In the genomic region with DNA sequence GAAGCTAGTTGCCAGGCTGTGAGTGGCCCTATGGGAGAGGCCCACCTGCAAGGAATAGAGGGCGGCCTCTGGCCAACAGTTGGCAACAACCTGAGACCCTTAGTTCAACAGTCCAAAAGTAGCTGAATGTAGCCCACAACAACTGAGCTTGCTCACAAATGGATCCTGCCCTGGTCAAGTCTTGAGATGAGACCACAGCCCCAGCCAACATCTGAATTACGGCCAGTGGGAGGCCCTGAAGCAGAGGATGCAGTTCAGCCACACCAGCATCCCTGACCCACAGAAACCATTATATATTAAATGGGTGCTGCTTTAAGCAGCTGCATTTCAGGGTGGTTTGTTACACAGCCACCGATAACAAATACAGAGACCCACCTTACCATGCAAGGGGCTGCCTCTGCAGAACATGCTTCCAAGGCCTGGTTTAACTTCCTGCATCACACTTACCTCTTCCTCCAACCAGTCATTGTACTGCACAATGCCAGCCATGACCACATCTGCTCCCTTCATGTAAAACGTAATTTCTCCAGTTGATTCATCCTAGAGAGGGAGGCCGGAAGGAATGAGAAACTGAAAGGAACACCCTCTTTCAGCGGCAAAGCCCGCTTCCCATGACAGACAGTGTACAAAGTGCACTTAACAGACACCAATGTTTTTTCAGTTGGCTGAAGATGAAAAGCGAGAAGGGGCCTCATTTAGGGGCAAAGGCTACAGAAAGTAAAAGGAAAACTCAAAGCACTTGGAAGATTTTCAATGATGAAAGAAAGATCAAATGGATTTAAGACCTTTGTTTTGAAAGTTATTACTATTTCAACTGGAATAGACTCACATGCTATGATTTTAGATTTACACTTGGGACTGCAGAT, we compare ENCODE assay signal across 1 cellular context.
A peak's percentile ranks its signal among the peaks of the same experiment; 100 is the strongest.
TF ChIP-seq lines count a peak whose summit lies in the region.

No MANE protein-coding gene starts in this region.

TF ChIP-seq in HepG2, 621 proteins besides CTCF, POLR2A, EP300 and RAD21 (continued from another document and continues in another):
- TF ChIP-seq, protein P1, sequence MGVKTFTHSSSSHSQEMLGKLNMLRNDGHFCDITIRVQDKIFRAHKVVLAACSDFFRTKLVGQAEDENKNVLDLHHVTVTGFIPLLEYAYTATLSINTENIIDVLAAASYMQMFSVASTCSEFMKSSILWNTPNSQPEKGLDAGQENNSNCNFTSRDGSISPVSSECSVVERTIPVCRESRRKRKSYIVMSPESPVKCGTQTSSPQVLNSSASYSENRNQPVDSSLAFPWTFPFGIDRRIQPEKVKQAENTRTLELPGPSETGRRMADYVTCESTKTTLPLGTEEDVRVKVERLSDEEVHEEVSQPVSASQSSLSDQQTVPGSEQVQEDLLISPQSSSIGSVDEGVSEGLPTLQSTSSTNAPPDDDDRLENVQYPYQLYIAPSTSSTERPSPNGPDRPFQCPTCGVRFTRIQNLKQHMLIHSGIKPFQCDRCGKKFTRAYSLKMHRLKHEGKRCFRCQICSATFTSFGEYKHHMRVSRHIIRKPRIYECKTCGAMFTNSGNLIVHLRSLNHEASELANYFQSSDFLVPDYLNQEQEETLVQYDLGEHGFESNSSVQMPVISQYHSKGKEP (CRISPR knock-in tag; IDR thresholded peaks at IDR 0.05) = 0 out of 2 replicates have a peak, but pooled peaks have one; percentile 32
- no peak for TF ChIP-seq ZNF329 (CRISPR knock-in tag; IDR thresholded peaks at IDR 0.05; ENCODE audit: low read depth)
- TF ChIP-seq POGZ (CRISPR knock-in tag; IDR thresholded peaks at IDR 0.05) = peak; percentile 61; the same call in 1 of the 2 replicates
- no peak for TF ChIP-seq POLR2AphosphoS2 (IDR thresholded peaks at IDR 0.05; ENCODE audit: low read depth, low read length)
- no peak for TF ChIP-seq EED (CRISPR knock-in tag; IDR thresholded peaks at IDR 0.05)
- TF ChIP-seq, protein P2, sequence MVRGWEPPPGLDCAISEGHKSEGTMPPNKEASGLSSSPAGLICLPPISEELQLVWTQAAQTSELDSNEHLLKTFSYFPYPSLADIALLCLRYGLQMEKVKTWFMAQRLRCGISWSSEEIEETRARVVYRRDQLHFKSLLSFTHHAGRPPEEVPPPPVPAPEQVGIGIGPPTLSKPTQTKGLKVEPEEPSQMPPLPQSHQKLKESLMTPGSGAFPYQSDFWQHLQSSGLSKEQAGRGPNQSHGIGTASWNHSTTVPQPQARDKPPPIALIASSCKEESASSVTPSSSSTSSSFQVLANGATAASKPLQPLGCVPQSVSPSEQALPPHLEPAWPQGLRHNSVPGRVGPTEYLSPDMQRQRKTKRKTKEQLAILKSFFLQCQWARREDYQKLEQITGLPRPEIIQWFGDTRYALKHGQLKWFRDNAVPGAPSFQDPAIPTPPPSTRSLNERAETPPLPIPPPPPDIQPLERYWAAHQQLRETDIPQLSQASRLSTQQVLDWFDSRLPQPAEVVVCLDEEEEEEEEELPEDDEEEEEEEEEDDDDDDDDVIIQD (CRISPR knock-in tag; IDR thresholded peaks at IDR 0.05; ENCODE audit: low read depth) = peak; percentile 65
- TF ChIP-seq HNRNPUL1 (IDR thresholded peaks at IDR 0.05; ENCODE audit: low read depth, low read length) = no peak
- TF ChIP-seq ZFYVE20 (CRISPR knock-in tag; IDR thresholded peaks at IDR 0.05; ENCODE audit: borderline replicate concordance, low read depth) = no peak
- TF ChIP-seq ZNF816 (CRISPR knock-in tag; IDR thresholded peaks at IDR 0.05; ENCODE audit: borderline replicate concordance) = no peak; the same call in 1 of the 2 replicates
- TF ChIP-seq ZNF124 (CRISPR knock-in tag; IDR thresholded peaks at IDR 0.05) = no peak
- TF ChIP-seq ATRX (CRISPR knock-in tag; IDR thresholded peaks at IDR 0.05; ENCODE audit: borderline replicate concordance) = no peak
- TF ChIP-seq, protein P3, sequence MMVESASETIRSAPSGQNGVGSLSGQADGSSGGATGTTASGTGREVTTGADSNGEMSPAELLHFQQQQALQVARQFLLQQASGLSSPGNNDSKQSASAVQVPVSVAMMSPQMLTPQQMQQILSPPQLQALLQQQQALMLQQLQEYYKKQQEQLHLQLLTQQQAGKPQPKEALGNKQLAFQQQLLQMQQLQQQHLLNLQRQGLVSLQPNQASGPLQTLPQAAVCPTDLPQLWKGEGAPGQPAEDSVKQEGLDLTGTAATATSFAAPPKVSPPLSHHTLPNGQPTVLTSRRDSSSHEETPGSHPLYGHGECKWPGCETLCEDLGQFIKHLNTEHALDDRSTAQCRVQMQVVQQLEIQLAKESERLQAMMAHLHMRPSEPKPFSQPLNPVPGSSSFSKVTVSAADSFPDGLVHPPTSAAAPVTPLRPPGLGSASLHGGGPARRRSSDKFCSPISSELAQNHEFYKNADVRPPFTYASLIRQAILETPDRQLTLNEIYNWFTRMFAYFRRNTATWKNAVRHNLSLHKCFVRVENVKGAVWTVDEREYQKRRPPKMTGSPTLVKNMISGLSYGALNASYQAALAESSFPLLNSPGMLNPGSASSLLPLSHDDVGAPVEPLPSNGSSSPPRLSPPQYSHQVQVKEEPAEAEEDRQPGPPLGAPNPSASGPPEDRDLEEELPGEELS (CRISPR knock-in tag; IDR thresholded peaks at IDR 0.05) = peak; percentile 39; the same call in 1 of the 2 replicates
- no peak for TF ChIP-seq KAT2B (IDR thresholded peaks at IDR 0.05; ENCODE audit: borderline replicate concordance, low read depth, low read length)
- TF ChIP-seq GLI4 (CRISPR knock-in tag; IDR thresholded peaks at IDR 0.05; ENCODE audit: borderline replicate concordance) = no peak
- no peak for TF ChIP-seq ZNF263 (CRISPR knock-in tag; IDR thresholded peaks at IDR 0.05)
- no peak for TF ChIP-seq TOPORS (CRISPR knock-in tag; IDR thresholded peaks at IDR 0.05)
- no peak for TF ChIP-seq ARID2 (CRISPR knock-in tag; IDR thresholded peaks at IDR 0.05; ENCODE audit: borderline replicate concordance)
- TF ChIP-seq, protein P4, sequence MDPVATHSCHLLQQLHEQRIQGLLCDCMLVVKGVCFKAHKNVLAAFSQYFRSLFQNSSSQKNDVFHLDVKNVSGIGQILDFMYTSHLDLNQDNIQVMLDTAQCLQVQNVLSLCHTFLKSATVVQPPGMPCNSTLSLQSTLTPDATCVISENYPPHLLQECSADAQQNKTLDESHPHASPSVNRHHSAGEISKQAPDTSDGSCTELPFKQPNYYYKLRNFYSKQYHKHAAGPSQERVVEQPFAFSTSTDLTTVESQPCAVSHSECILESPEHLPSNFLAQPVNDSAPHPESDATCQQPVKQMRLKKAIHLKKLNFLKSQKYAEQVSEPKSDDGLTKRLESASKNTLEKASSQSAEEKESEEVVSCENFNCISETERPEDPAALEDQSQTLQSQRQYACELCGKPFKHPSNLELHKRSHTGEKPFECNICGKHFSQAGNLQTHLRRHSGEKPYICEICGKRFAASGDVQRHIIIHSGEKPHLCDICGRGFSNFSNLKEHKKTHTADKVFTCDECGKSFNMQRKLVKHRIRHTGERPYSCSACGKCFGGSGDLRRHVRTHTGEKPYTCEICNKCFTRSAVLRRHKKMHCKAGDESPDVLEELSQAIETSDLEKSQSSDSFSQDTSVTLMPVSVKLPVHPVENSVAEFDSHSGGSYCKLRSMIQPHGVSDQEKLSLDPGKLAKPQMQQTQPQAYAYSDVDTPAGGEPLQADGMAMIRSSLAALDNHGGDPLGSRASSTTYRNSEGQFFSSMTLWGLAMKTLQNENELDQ (CRISPR knock-in tag; IDR thresholded peaks at IDR 0.05; ENCODE audit: borderline replicate concordance) = no peak; the same call in 1 of the 2 replicates
- no peak for TF ChIP-seq MAFK (conservative IDR thresholded peaks at IDR 0.05 in 1 of 2, IDR thresholded peaks at IDR 0.05 in 1 of 2; ENCODE audit: low read length in 2 of 2)
- no peak for TF ChIP-seq KLF13 (CRISPR knock-in tag; IDR thresholded peaks at IDR 0.05)
- no peak for TF ChIP-seq CENPX (CRISPR knock-in tag; IDR thresholded peaks at IDR 0.05)
- 0 out of 2 replicates have a peak, but pooled peaks have one; percentile 8 for TF ChIP-seq KDM1A (CRISPR knock-in tag; IDR thresholded peaks at IDR 0.05)
- TF ChIP-seq, protein P5, sequence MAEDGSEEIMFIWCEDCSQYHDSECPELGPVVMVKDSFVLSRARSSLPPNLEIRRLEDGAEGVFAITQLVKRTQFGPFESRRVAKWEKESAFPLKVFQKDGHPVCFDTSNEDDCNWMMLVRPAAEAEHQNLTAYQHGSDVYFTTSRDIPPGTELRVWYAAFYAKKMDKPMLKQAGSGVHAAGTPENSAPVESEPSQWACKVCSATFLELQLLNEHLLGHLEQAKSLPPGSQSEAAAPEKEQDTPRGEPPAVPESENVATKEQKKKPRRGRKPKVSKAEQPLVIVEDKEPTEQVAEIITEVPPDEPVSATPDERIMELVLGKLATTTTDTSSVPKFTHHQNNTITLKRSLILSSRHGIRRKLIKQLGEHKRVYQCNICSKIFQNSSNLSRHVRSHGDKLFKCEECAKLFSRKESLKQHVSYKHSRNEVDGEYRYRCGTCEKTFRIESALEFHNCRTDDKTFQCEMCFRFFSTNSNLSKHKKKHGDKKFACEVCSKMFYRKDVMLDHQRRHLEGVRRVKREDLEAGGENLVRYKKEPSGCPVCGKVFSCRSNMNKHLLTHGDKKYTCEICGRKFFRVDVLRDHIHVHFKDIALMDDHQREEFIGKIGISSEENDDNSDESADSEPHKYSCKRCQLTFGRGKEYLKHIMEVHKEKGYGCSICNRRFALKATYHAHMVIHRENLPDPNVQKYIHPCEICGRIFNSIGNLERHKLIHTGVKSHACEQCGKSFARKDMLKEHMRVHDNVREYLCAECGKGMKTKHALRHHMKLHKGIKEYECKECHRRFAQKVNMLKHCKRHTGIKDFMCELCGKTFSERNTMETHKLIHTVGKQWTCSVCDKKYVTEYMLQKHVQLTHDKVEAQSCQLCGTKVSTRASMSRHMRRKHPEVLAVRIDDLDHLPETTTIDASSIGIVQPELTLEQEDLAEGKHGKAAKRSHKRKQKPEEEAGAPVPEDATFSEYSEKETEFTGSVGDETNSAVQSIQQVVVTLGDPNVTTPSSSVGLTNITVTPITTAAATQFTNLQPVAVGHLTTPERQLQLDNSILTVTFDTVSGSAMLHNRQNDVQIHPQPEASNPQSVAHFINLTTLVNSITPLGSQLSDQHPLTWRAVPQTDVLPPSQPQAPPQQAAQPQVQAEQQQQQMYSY (CRISPR knock-in tag; IDR thresholded peaks at IDR 0.05) = no peak
- TF ChIP-seq, protein P6, sequence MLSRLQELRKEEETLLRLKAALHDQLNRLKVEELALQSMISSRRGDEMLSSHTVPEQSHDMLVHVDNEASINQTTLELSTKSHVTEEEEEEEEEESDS (CRISPR knock-in tag; IDR thresholded peaks at IDR 0.05; ENCODE audit: borderline replicate concordance) = no peak
- TF ChIP-seq ZNF839 (CRISPR knock-in tag; IDR thresholded peaks at IDR 0.05; ENCODE audit: borderline replicate concordance) = no peak
- TF ChIP-seq, protein P7, sequence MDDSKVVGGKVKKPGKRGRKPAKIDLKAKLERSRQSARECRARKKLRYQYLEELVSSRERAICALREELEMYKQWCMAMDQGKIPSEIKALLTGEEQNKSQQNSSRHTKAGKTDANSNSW (CRISPR knock-in tag; IDR thresholded peaks at IDR 0.05; ENCODE audit: borderline replicate concordance) = no peak
- 0 out of 2 replicates have a peak, but pooled peaks have one; percentile 15 for TF ChIP-seq PHF20 (CRISPR knock-in tag; IDR thresholded peaks at IDR 0.05)
- no peak for TF ChIP-seq MTF1 (CRISPR knock-in tag; IDR thresholded peaks at IDR 0.05)
- peak; percentile 57; the same call in 1 of the 2 replicates for TF ChIP-seq ZNF501 (CRISPR knock-in tag; IDR thresholded peaks at IDR 0.05)
- TF ChIP-seq, protein P8, sequence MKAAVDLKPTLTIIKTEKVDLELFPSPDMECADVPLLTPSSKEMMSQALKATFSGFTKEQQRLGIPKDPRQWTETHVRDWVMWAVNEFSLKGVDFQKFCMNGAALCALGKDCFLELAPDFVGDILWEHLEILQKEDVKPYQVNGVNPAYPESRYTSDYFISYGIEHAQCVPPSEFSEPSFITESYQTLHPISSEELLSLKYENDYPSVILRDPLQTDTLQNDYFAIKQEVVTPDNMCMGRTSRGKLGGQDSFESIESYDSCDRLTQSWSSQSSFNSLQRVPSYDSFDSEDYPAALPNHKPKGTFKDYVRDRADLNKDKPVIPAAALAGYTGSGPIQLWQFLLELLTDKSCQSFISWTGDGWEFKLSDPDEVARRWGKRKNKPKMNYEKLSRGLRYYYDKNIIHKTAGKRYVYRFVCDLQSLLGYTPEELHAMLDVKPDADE (CRISPR knock-in tag; IDR thresholded peaks at IDR 0.05) = no peak
- TF ChIP-seq, protein P9, sequence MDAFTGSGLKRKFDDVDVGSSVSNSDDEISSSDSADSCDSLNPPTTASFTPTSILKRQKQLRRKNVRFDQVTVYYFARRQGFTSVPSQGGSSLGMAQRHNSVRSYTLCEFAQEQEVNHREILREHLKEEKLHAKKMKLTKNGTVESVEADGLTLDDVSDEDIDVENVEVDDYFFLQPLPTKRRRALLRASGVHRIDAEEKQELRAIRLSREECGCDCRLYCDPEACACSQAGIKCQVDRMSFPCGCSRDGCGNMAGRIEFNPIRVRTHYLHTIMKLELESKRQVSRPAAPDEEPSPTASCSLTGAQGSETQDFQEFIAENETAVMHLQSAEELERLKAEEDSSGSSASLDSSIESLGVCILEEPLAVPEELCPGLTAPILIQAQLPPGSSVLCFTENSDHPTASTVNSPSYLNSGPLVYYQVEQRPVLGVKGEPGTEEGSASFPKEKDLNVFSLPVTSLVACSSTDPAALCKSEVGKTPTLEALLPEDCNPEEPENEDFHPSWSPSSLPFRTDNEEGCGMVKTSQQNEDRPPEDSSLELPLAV (CRISPR knock-in tag; conservative IDR thresholded peaks at IDR 0.05; ENCODE audit: low read depth) = no peak
- no peak for TF ChIP-seq U2AF1 (optimal IDR thresholded peaks at IDR 0.05; ENCODE audit: low read depth, low read length)
